In the genomic region with DNA sequence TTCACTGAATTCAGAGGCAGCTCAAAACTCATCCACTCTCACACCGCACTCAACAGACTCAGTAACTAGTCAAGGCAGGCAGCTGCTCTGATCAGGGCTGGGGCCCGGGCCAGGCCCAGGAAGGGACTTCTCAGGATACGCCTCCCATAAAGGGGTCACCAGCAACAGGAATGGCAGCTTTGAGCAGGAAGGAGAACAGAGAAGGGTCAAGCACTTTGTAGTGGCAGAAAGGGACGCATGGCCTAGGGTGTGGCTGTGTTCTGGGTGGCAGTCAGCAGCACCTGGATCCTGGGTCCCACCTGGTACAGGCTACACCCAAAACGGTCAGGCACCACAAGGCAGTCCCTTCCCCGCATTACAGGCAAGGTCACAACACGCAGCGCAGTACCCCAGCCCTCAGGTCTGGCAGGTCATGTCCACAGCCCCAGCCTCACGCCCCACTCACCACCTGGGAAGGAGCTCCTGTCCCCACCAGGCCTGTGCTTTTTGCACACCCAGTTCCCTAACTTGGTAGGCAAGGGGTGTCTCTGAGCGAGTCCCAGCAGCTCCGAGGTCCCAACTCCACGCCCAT, we compare ENCODE assay signal across 11 cellular contexts.
A peak's percentile ranks its signal among the peaks of the same experiment; 100 is the strongest.
DNase-seq lines count a peak whose midpoint lies in the region; ATAC-seq and TF ChIP-seq lines count a peak whose summit lies in the region.
"Had no signal": no experiment of that assay in that cellular context is flagged by ENCODE, and none has a peak within 500 bp of the region (broad histone marks: within the 10 kb centered on the region; RNA-seq: fewer than 3 reads in every experiment).

No MANE protein-coding gene starts in this region.

- no peak for ATAC-seq in activated T-cell treated with anti-CD3 and anti-CD28 coated beads, Interleukin-2, amount 50 U/mL, for 72 hours (replicated peaks in 1 of 2)
- ATAC-seq in heart right ventricle: no peak
- no peak for ATAC-seq in stimulated activated effector memory CD8-positive, alpha-beta T cell treated with anti-CD3 and anti-CD28 coated beads, Interleukin-12 subunit alpha, Interleukin-12 subunit beta, amount 100 ng/mL, for 72 hours
- ATAC-seq in GM19324 (IDR thresholded peaks at IDR 0.05; ENCODE audit: low FRiP score, unreplicated experiment): no peak
- no peak for ATAC-seq in GM21360 (IDR thresholded peaks at IDR 0.05; ENCODE audit: unreplicated experiment)

- 88 to 89% methylated on average over 12 of the region's 12 CpGs for WGBS in heart right ventricle, 2 donors

- H3K36me3 ChIP-seq in heart right ventricle: peaks cover 0 to 21% (median 9%) of the 10 kb centered on the region in 9 donors

- no peaks in the 10 kb centered on the region for H3K27me3 ChIP-seq in heart right ventricle
- H3K27me3 ChIP-seq: MG63 had no signal

- peak overlapping the region in 9 of 10 donors; percentile 34 to 79 (median 64) for H3K27ac ChIP-seq in heart right ventricle

- H3K4me1 Mint-ChIP-seq in activated T-cell treated with anti-CD3 and anti-CD28 coated beads, Interleukin-2, amount 50 U/mL, for 72 hours (ENCODE audit: low read depth): peaks cover 90% of the 10 kb centered on the region
- peaks cover 97% of the 10 kb centered on the region for H3K4me1 Mint-ChIP-seq in activated CD4-positive, alpha-beta memory T cell treated with anti-CD3 and anti-CD28 coated beads, Interleukin-2, amount 10 ng/mL, durations not matched to agents 7 days and 5 days
- peaks cover 96% of the 10 kb centered on the region for H3K4me1 Mint-ChIP-seq in stimulated activated effector memory CD8-positive, alpha-beta T cell treated with anti-CD3 and anti-CD28 coated beads, Interleukin-12 subunit alpha, Interleukin-12 subunit beta, amount 100 ng/mL, for 72 hours

- peaks cover 2 to 20% of the 10 kb centered on the region in 2 donors for H3K36me3 Mint-ChIP-seq in activated T-cell treated with anti-CD3 and anti-CD28 coated beads, Interleukin-2, amount 50 U/mL, for 72 hours (ENCODE audit: insufficient read depth in 2 of 2)
- peaks cover 60% of the 10 kb centered on the region for H3K36me3 Mint-ChIP-seq in activated CD4-positive, alpha-beta memory T cell treated with anti-CD3 and anti-CD28 coated beads, Interleukin-2, amount 10 ng/mL, durations not matched to agents 7 days and 5 days (ENCODE audit: low read depth)
- H3K36me3 Mint-ChIP-seq in stimulated activated effector memory CD8-positive, alpha-beta T cell treated with anti-CD3 and anti-CD28 coated beads, Interleukin-12 subunit alpha, Interleukin-12 subunit beta, amount 100 ng/mL, for 72 hours: peaks cover 93% of the 10 kb centered on the region

- DNase-seq in activated T-cell treated with anti-CD3 and anti-CD28 coated beads, Interleukin-2, amount 50 U/mL, for 72 hours: no peak
- DNase-seq in activated T-cell treated with anti-CD3 and anti-CD28 coated beads, Interleukin-2, amount 50 U/mL, for 48 hours: no peak
- DNase-seq in activated CD4-positive, alpha-beta memory T cell treated with anti-CD3 and anti-CD28 coated beads, Interleukin-2, amount 10 ng/mL, durations not matched to agents 7 days and 5 days: no peak
- DNase-seq in heart right ventricle (peak in 1 of 2 donors; percentile 5), NCI-H2196 treated with DMSO at 0.1 percent for 48 hours (lab: John Stamatoyannopoulos, UW; ENCODE audit: unreplicated experiment) (no peak)
- DNase-seq in stimulated activated effector memory CD8-positive, alpha-beta T cell treated with anti-CD3 and anti-CD28 coated beads, Interleukin-12 subunit alpha, Interleukin-12 subunit beta, amount 100 ng/mL, for 72 hours (ENCODE audit: low spot score in 2 of 2): no peak
- DNase-seq: mesendoderm, MG63, NCI-H526 had no signal

- H3K9me3 Mint-ChIP-seq in activated T-cell treated with anti-CD3 and anti-CD28 coated beads, Interleukin-2, amount 50 U/mL, for 72 hours: no peaks in the 10 kb centered on the region
- H3K9me3 Mint-ChIP-seq in activated CD4-positive, alpha-beta memory T cell treated with anti-CD3 and anti-CD28 coated beads, Interleukin-2, amount 10 ng/mL, durations not matched to agents 7 days and 5 days: no peaks in the 10 kb centered on the region
- H3K9me3 Mint-ChIP-seq in stimulated activated effector memory CD8-positive, alpha-beta T cell treated with anti-CD3 and anti-CD28 coated beads, Interleukin-12 subunit alpha, Interleukin-12 subunit beta, amount 100 ng/mL, for 72 hours: no peaks in the 10 kb centered on the region

- H3K4me3 ChIP-seq in heart right ventricle: no peak overlapping the region
- H3K4me3 ChIP-seq: MG63 had no signal

- no peaks in the 10 kb centered on the region for H3K9me3 ChIP-seq in heart right ventricle
- H3K9me3 ChIP-seq: MG63 had no signal

- H3K4me1 ChIP-seq in heart right ventricle: peaks cover 44 to 99% (median 87%) of the 10 kb centered on the region in 9 donors

- POLR2A ChIA-PET in activated CD4-positive, alpha-beta memory T cell treated with anti-CD3 and anti-CD28 coated beads, Interleukin-2, amount 10 ng/mL, durations not matched to agents 7 days and 5 days (lab: Charles Lee): interaction anchor here (1.6 to 4.7 kb wide), 10 partner anchors 7 to 656 kb away, joined by 4 to 52 read pairs (median 14); a partner anchor contains a TSS

- no peak for TF ChIP-seq CTCF in heart right ventricle (IDR thresholded peaks at IDR 0.05)

- intact Hi-C loops in heart right ventricle (cut with DNase I): no loop called here

- peak overlapping the region; percentile 58 for H3K27ac Mint-ChIP-seq in activated T-cell treated with anti-CD3 and anti-CD28 coated beads, Interleukin-2, amount 50 U/mL, for 72 hours
- H3K27ac Mint-ChIP-seq in activated CD4-positive, alpha-beta memory T cell treated with anti-CD3 and anti-CD28 coated beads, Interleukin-2, amount 10 ng/mL, durations not matched to agents 7 days and 5 days: peak overlapping the region; percentile 99
- peak overlapping the region; percentile 97 for H3K27ac Mint-ChIP-seq in stimulated activated effector memory CD8-positive, alpha-beta T cell treated with anti-CD3 and anti-CD28 coated beads, Interleukin-12 subunit alpha, Interleukin-12 subunit beta, amount 100 ng/mL, for 72 hours

- peak overlapping the region; percentile 80 to 87 for H3K4me3 Mint-ChIP-seq in activated T-cell treated with anti-CD3 and anti-CD28 coated beads, Interleukin-2, amount 50 U/mL, for 72 hours
- H3K4me3 Mint-ChIP-seq in activated CD4-positive, alpha-beta memory T cell treated with anti-CD3 and anti-CD28 coated beads, Interleukin-2, amount 10 ng/mL, durations not matched to agents 7 days and 5 days: peak overlapping the region; percentile 23
- H3K4me3 Mint-ChIP-seq in stimulated activated effector memory CD8-positive, alpha-beta T cell treated with anti-CD3 and anti-CD28 coated beads, Interleukin-12 subunit alpha, Interleukin-12 subunit beta, amount 100 ng/mL, for 72 hours: peak overlapping the region; percentile 81

- H3K27me3 Mint-ChIP-seq in activated T-cell treated with anti-CD3 and anti-CD28 coated beads, Interleukin-2, amount 50 U/mL, for 72 hours (ENCODE audit: low read depth): no peaks in the 10 kb centered on the region
- no peaks in the 10 kb centered on the region for H3K27me3 Mint-ChIP-seq in activated CD4-positive, alpha-beta memory T cell treated with anti-CD3 and anti-CD28 coated beads, Interleukin-2, amount 10 ng/mL, durations not matched to agents 7 days and 5 days

- CTCF ChIA-PET in activated CD4-positive, alpha-beta memory T cell treated with anti-CD3 and anti-CD28 coated beads, Interleukin-2, amount 10 ng/mL, durations not matched to agents 7 days and 5 days (lab: Charles Lee): no interaction called here

Comparison
In these comparisons a context has a peak if more than half of its experiments do, and no peak if none do; other contexts are left out.
1. H3K4me3 Mint-ChIP-seq: peak in every context shown above with its lines; median percentile 84 in activated T-cell treated with anti-CD3 and anti-CD28 coated beads, Interleukin-2, amount 50 U/mL, for 72 hours; 81 in stimulated activated effector memory CD8-positive, alpha-beta T cell treated with anti-CD3 and anti-CD28 coated beads, Interleukin-12 subunit alpha, Interleukin-12 subunit beta, amount 100 ng/mL, for 72 hours; 23 in activated CD4-positive, alpha-beta memory T cell treated with anti-CD3 and anti-CD28 coated beads, Interleukin-2, amount 10 ng/mL, durations not matched to agents 7 days and 5 days.